In genomic region chr1:5971471-5972197, GRCh38 we compare ENCODE assay signal across 17 cellular contexts.
"Had no signal": no experiment of that assay in that cellular context is flagged by ENCODE, and none has a peak within 500 bp of the region (broad histone marks: within the 10 kb centered on the region; RNA-seq: fewer than 3 reads in every experiment).

No MANE protein-coding gene starts in this region.

- H3K27me3 ChIP-seq: adrenal gland had no signal

- H3K4me3 ChIP-seq: adrenal gland, lung, mucosa of descending colon, psoas muscle, thoracic aorta had no signal

- H3K4me1 ChIP-seq: psoas muscle had no signal

- H3K9me3 ChIP-seq: adrenal gland, mucosa of descending colon, psoas muscle, thoracic aorta had no signal

- H3K9me3 Mint-ChIP-seq: activated CD4-positive, alpha-beta memory T cell treated with anti-CD3 and anti-CD28 coated beads for 36 hours; activated naive CD4-positive, alpha-beta T cell treated with anti-CD3 and anti-CD28 coated beads, Interleukin-2, amount 10 ng/mL, durations not matched to agents 7 days and 5 days; activated T-helper 1 cell treated with anti-CD3 and anti-CD28 coated beads, Interleukin-12 subunit alpha, Interleukin-12 subunit beta, Interleukin-2, Interleukin-4 antibody, amounts not matched to agents 30 ng/mL and 10 ng/mL and 1 ng/mL, durations not matched to agents 14 hours and 24 hours and 36 hours; dendritic cell treated with granulocyte-macrophage colony-stimulating factor and Interleukin-4, amounts not matched to agents 40 ng/mL and 50 ng/mL, for 4 days; naive thymus-derived CD8-positive, alpha-beta T cell; stimulated activated naive CD8-positive, alpha-beta T cell treated with anti-CD3 and anti-CD28 coated beads, Interleukin-15, amount 100 ng/mL, for 72 hours had no signal

- DNase-seq: activated CD4-positive, alpha-beta memory T cell treated with anti-CD3 and anti-CD28 coated beads for 36 hours; activated CD4-positive, alpha-beta T cell treated with anti-CD3 and anti-CD28 coated beads for 1 hour; activated naive CD4-positive, alpha-beta T cell treated with anti-CD3 and anti-CD28 coated beads, Interleukin-2, amount 10 ng/mL, durations not matched to agents 7 days and 5 days; adrenal gland; central memory CD4-positive, alpha-beta T cell; hippocampal formation; occipital lobe; stimulated activated CD4-positive, alpha-beta T cell treated with anti-CD3 and anti-CD28 coated beads, Interleukin-4, amount 100 ng/mL, for 24 hours; stimulated activated naive CD8-positive, alpha-beta T cell treated with anti-CD3 and anti-CD28 coated beads, Interleukin-15, amount 100 ng/mL, for 72 hours; T-helper 2 cell had no signal

- H3K4me1 Mint-ChIP-seq: activated naive CD4-positive, alpha-beta T cell treated with anti-CD3 and anti-CD28 coated beads, Interleukin-2, amount 10 ng/mL, durations not matched to agents 7 days and 5 days; stimulated activated naive CD8-positive, alpha-beta T cell treated with anti-CD3 and anti-CD28 coated beads, Interleukin-15, amount 100 ng/mL, for 72 hours had no signal

- H3K27ac Mint-ChIP-seq: activated CD4-positive, alpha-beta memory T cell treated with anti-CD3 and anti-CD28 coated beads for 36 hours; activated naive CD4-positive, alpha-beta T cell treated with anti-CD3 and anti-CD28 coated beads, Interleukin-2, amount 10 ng/mL, durations not matched to agents 7 days and 5 days; activated T-helper 1 cell treated with anti-CD3 and anti-CD28 coated beads, Interleukin-12 subunit alpha, Interleukin-12 subunit beta, Interleukin-2, Interleukin-4 antibody, amounts not matched to agents 30 ng/mL and 10 ng/mL and 1 ng/mL, durations not matched to agents 14 hours and 24 hours and 36 hours; dendritic cell treated with granulocyte-macrophage colony-stimulating factor and Interleukin-4, amounts not matched to agents 40 ng/mL and 50 ng/mL, for 4 days; naive thymus-derived CD8-positive, alpha-beta T cell had no signal

- H3K27ac ChIP-seq: adrenal gland, psoas muscle, thoracic aorta had no signal

- H3K27me3 Mint-ChIP-seq: activated CD4-positive, alpha-beta memory T cell treated with anti-CD3 and anti-CD28 coated beads for 36 hours; activated naive CD4-positive, alpha-beta T cell treated with anti-CD3 and anti-CD28 coated beads, Interleukin-2, amount 10 ng/mL, durations not matched to agents 7 days and 5 days; dendritic cell treated with granulocyte-macrophage colony-stimulating factor and Interleukin-4, amounts not matched to agents 40 ng/mL and 50 ng/mL, for 4 days; naive thymus-derived CD8-positive, alpha-beta T cell; stimulated activated naive CD8-positive, alpha-beta T cell treated with anti-CD3 and anti-CD28 coated beads, Interleukin-15, amount 100 ng/mL, for 72 hours had no signal

- H3K4me3 Mint-ChIP-seq: activated CD4-positive, alpha-beta memory T cell treated with anti-CD3 and anti-CD28 coated beads for 36 hours; activated naive CD4-positive, alpha-beta T cell treated with anti-CD3 and anti-CD28 coated beads, Interleukin-2, amount 10 ng/mL, durations not matched to agents 7 days and 5 days; activated T-helper 1 cell treated with anti-CD3 and anti-CD28 coated beads, Interleukin-12 subunit alpha, Interleukin-12 subunit beta, Interleukin-2, Interleukin-4 antibody, amounts not matched to agents 30 ng/mL and 10 ng/mL and 1 ng/mL, durations not matched to agents 14 hours and 24 hours and 36 hours; dendritic cell treated with granulocyte-macrophage colony-stimulating factor and Interleukin-4, amounts not matched to agents 40 ng/mL and 50 ng/mL, for 4 days; naive thymus-derived CD8-positive, alpha-beta T cell; stimulated activated naive CD8-positive, alpha-beta T cell treated with anti-CD3 and anti-CD28 coated beads, Interleukin-15, amount 100 ng/mL, for 72 hours had no signal

- ATAC-seq: naive thymus-derived CD8-positive, alpha-beta T cell; psoas muscle; stimulated activated naive CD8-positive, alpha-beta T cell treated with anti-CD3 and anti-CD28 coated beads, Interleukin-15, amount 100 ng/mL, for 72 hours had no signal
